In genomic region chr1:78650114-78650513, GRCh38 we compare ENCODE assay signal across 9 cellular contexts. TPM values are rescaled to one million over a fixed set of nuclear protein-coding genes. Genes with fewer than 3 reads are reported as not detected.
DNase-seq lines count a peak whose midpoint lies in the region; ATAC-seq and TF ChIP-seq lines count a peak whose summit lies in the region.
"Had no signal": no experiment of that assay in that cellular context is flagged by ENCODE, and none has a peak within 500 bp of the region (broad histone marks: within the 10 kb centered on the region; RNA-seq: fewer than 3 reads in every experiment).

No MANE protein-coding gene starts in this region.

- no peak overlapping the region for H2AK5ac ChIP-seq in mesendoderm (ENCODE audit: low read length)

- no peak for ATAC-seq in GM21447 (IDR thresholded peaks at IDR 0.05; ENCODE audit: unreplicated experiment)
- no peak for ATAC-seq in left colon
- ATAC-seq: HCT116 had no signal

- no peak overlapping the region for H2AFZ ChIP-seq in parathyroid adenoma

- H3K4ac ChIP-seq in mesendoderm (ENCODE audit: low read depth, low read length) = no peak overlapping the region

- H3K79me1 ChIP-seq in mesendoderm (ENCODE audit: low read length) = no peaks in the 10 kb centered on the region

- H3K9me3 ChIP-seq in KOPT-K1 (ENCODE audit: insufficient read depth, low read length, poor library complexity, severe bottlenecking) (peaks cover 26% of the 10 kb centered on the region), parathyroid adenoma (ENCODE audit: control insufficient read depth, low read length) (no peaks in the 10 kb centered on the region)

- H3K27ac ChIP-seq in KOPT-K1 (ENCODE audit: low read depth, low read length, poor library complexity, severe bottlenecking) = peak overlapping the region; percentile 57
- peak overlapping the region; percentile 33 for H3K27ac ChIP-seq in parathyroid adenoma
- no peak overlapping the region for H3K27ac ChIP-seq in mesendoderm (ENCODE audit: low read depth, low read length)

- no peaks in the 10 kb centered on the region for H3K27me3 Mint-ChIP-seq in dendritic cell treated with granulocyte-macrophage colony-stimulating factor and Interleukin-4, amounts not matched to agents 40 ng/mL and 50 ng/mL, for 4 days

- peaks cover 44% of the 10 kb centered on the region for H3K4me1 Mint-ChIP-seq in dendritic cell treated with granulocyte-macrophage colony-stimulating factor and Interleukin-4, amounts not matched to agents 40 ng/mL and 50 ng/mL, for 4 days (ENCODE audit: low read depth)

- no peaks in the 10 kb centered on the region for H3K27me3 ChIP-seq in parathyroid adenoma (ENCODE audit: control insufficient read depth, insufficient read depth, low read length)
- no peaks in the 10 kb centered on the region for H3K27me3 ChIP-seq in mesendoderm (ENCODE audit: insufficient read depth, low read length, poor library complexity)

- peak overlapping the region; percentile 74 for H3K27ac Mint-ChIP-seq in dendritic cell treated with granulocyte-macrophage colony-stimulating factor and Interleukin-4, amounts not matched to agents 40 ng/mL and 50 ng/mL, for 4 days

- H3K4me2 ChIP-seq in parathyroid adenoma (ENCODE audit: low read length) (no peak overlapping the region), mesendoderm (ENCODE audit: low read length) (no peak overlapping the region)

- peak overlapping the region; percentile 72 for H3K4me3 Mint-ChIP-seq in dendritic cell treated with granulocyte-macrophage colony-stimulating factor and Interleukin-4, amounts not matched to agents 40 ng/mL and 50 ng/mL, for 4 days

- H3K4me3 ChIP-seq in parathyroid adenoma (ENCODE audit: low read depth, low read length) (peak overlapping the region; percentile 11), mesendoderm (ENCODE audit: low read length) (no peak overlapping the region)

- H3K9me3 Mint-ChIP-seq in dendritic cell treated with granulocyte-macrophage colony-stimulating factor and Interleukin-4, amounts not matched to agents 40 ng/mL and 50 ng/mL, for 4 days = peaks cover 30% of the 10 kb centered on the region

- no peak overlapping the region for H2BK5ac ChIP-seq in mesendoderm (ENCODE audit: low read length)

- H3K9ac ChIP-seq in parathyroid adenoma (no peak overlapping the region), mesendoderm (ENCODE audit: low read length) (no peak overlapping the region)

- no peak for TF ChIP-seq CTCF in parathyroid adenoma (IDR thresholded peaks at IDR 0.05)

- H3K4me1 ChIP-seq in parathyroid adenoma (no peaks in the 10 kb centered on the region), mesendoderm (ENCODE audit: control insufficient read depth, low read depth, low read length) (no peaks in the 10 kb centered on the region)

- peaks cover 3% of the 10 kb centered on the region; the same call in 1 of the 2 replicates for H3K36me3 ChIP-seq in KOPT-K1 (ENCODE audit: insufficient read depth, low read length)
- no peaks in the 10 kb centered on the region for H3K36me3 ChIP-seq in parathyroid adenoma (ENCODE audit: control insufficient read depth, insufficient read depth, low read length)
- no peaks in the 10 kb centered on the region for H3K36me3 ChIP-seq in mesendoderm (ENCODE audit: control insufficient read depth, insufficient read depth, low read length)

- no CpG with 5 or more reads among the region's 4 CpGs for WGBS in mesendoderm (ENCODE audit: extremely low coverage, insufficient coverage, low lambda C conversion rate)

- DNase-seq in DMS 273 treated with DMSO at 0.1 percent for 48 hours (lab: John Stamatoyannopoulos, UW) = peak; percentile 61
- DNase-seq in left colon = no peak
- DNase-seq in mesendoderm = no peak
- DNase-seq in NCI-H2081 (lab: John Stamatoyannopoulos, UW) = no peak

- peaks cover 30% of the 10 kb centered on the region for H3K36me3 Mint-ChIP-seq in dendritic cell treated with granulocyte-macrophage colony-stimulating factor and Interleukin-4, amounts not matched to agents 40 ng/mL and 50 ng/mL, for 4 days (ENCODE audit: low read depth)

- H3K56ac ChIP-seq in mesendoderm (ENCODE audit: low read length) = no peak overlapping the region

- H3K23ac ChIP-seq in mesendoderm (ENCODE audit: low read length) = no peak overlapping the region

- H2BK120ac ChIP-seq in mesendoderm (ENCODE audit: low read depth, low read length) = no peak overlapping the region

- no peak overlapping the region for H3K18ac ChIP-seq in mesendoderm (ENCODE audit: low read length)

- H4K8ac ChIP-seq in mesendoderm (ENCODE audit: low read depth, low read length) = no peak overlapping the region

- intact Hi-C loops in dendritic cell treated with granulocyte-macrophage colony-stimulating factor and Interleukin-4, amounts not matched to agents 40 ng/mL and 50 ng/mL, for 4 days (cut with micrococcal nuclease) = loop anchor here (5.0 kb wide), 1 partner anchor 33 kb away; no protein-coding TSS in a partner anchor
- intact Hi-C loops in left colon (cut with DNase I, micrococcal nuclease) = no loop called here

- no peak overlapping the region for H4K5ac ChIP-seq in mesendoderm (ENCODE audit: low read length)

- H3K79me2 ChIP-seq in parathyroid adenoma (no peaks in the 10 kb centered on the region), mesendoderm (ENCODE audit: control insufficient read depth, insufficient read depth, low read length) (no peaks in the 10 kb centered on the region)

- H2BK15ac ChIP-seq in mesendoderm (replicated peaks; ENCODE audit: low read depth) = no peak overlapping the region

RNA-seq across cellular contexts. Expression of gene IFI44, which starts 0.5 kb away (rescaled TPM):
- total RNA-seq in left colon = 1 to 10 TPM; 3.9 to 6.0 TPM
- not detected for polyA plus RNA-seq in mesendoderm (2013, experiment 1 of 2)
- polyA plus RNA-seq in mesendoderm (2013, experiment 2 of 2) = not detected

RNA-seq across cellular contexts. Expression of gene IFI44L, which starts 29.9 kb away (rescaled TPM):
- 1 to 10 TPM; 1.6 to 3.0 TPM for total RNA-seq in left colon
- not detected for polyA plus RNA-seq in mesendoderm (2013, experiment 1 of 2)
- polyA plus RNA-seq in mesendoderm (2013, experiment 2 of 2) = not detected
